9 cellular contexts compared by ENCODE assay signal in the genomic region with DNA sequence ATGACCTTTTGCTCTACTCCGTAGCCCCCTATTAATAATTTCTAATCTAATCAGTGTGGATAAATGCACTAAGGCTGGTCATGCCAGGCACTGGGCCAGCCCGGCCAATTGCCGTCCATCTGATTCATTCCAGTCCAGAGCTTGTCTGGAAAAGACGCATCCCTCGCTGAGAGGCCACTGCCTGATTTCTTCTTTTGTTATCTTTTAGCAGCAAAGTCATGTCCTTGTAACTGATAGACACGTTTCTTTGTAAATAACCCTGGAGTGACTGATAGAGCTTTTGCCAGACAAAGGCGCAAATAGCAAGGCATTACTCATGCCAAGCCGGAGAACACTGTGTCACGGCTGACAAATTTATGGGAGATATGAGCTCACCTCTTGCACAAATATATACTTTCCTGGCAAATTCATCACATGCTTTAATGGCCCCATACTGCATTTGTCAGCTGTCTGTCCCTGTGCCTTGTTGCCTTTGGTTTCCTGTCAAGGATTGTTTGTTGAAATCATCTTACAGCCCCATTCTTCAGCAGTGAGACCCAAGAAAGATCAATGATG.
A peak's percentile ranks its signal among the peaks of the same experiment; 100 is the strongest.
DNase-seq lines count a peak whose midpoint lies in the region; ATAC-seq, FAIRE-seq and TF ChIP-seq lines count a peak whose summit lies in the region.
"Had no signal": no experiment of that assay in that cellular context is flagged by ENCODE, and none has a peak within 500 bp of the region (broad histone marks: within the 10 kb centered on the region; RNA-seq: fewer than 3 reads in every experiment).

No MANE protein-coding gene starts in this region.

- WGBS in prostate gland, result 20% methylated on average over 9 of the region's 9 CpGs

- H3K4me1 ChIP-seq in foreskin keratinocyte, result peaks cover 8% of the 10 kb centered on the region
- H3K4me1 ChIP-seq in prostate gland (replicated peaks), result peaks cover 4% of the 10 kb centered on the region
- H3K4me1 ChIP-seq: parathyroid adenoma had no signal

- intact Hi-C loops in prostate gland (cut with DNase I), result no loop called here

- CTCF ChIA-PET in activated CD8-positive, alpha-beta T cell treated with anti-CD3 and anti-CD28 coated beads, Interleukin-2, amount 10 ng/mL, durations not matched to agents 7 days and 5 days (lab: Charles Lee), result no interaction called here

- TF ChIP-seq CTCF in foreskin keratinocyte (conservative IDR thresholded peaks at IDR 0.05), result no peak
- TF ChIP-seq CTCF in prostate gland (IDR thresholded peaks at IDR 0.05), result no peak

- no peak overlapping the region for H3K27ac Mint-ChIP-seq in activated CD8-positive, alpha-beta T cell treated with anti-CD3 and anti-CD28 coated beads, Interleukin-2, amount 10 ng/mL, durations not matched to agents 7 days and 5 days

- POLR2A ChIA-PET in activated CD8-positive, alpha-beta T cell treated with anti-CD3 and anti-CD28 coated beads, Interleukin-2, amount 10 ng/mL, durations not matched to agents 7 days and 5 days (lab: Charles Lee), result no interaction called here

- H3K4me3 ChIP-seq in prostate gland, result no peak overlapping the region

- no peaks in the 10 kb centered on the region for H3K36me3 ChIP-seq in prostate gland

- peak; percentile 43 for FAIRE-seq in H54 (lab: Jason Lieb, UNC)

- H3K27me3 ChIP-seq in foreskin keratinocyte (no peaks in the 10 kb centered on the region), prostate gland (replicated peaks; ENCODE audit: insufficient read depth) (no peaks in the 10 kb centered on the region)

- H3K9me3 Mint-ChIP-seq in activated CD8-positive, alpha-beta T cell treated with anti-CD3 and anti-CD28 coated beads, Interleukin-2, amount 10 ng/mL, durations not matched to agents 7 days and 5 days (ENCODE audit: insufficient read depth), result no peaks in the 10 kb centered on the region

- H3K27me3 Mint-ChIP-seq in activated CD8-positive, alpha-beta T cell treated with anti-CD3 and anti-CD28 coated beads, Interleukin-2, amount 10 ng/mL, durations not matched to agents 7 days and 5 days (ENCODE audit: low read depth), result no peaks in the 10 kb centered on the region

- H3K36me3 Mint-ChIP-seq in activated CD8-positive, alpha-beta T cell treated with anti-CD3 and anti-CD28 coated beads, Interleukin-2, amount 10 ng/mL, durations not matched to agents 7 days and 5 days (ENCODE audit: low read depth), result no peaks in the 10 kb centered on the region

- no peak for DNase-seq in H54 (ENCODE audit: insufficient read length, low spot score)
- DNase-seq in SK-N-DZ (ENCODE audit: low spot score), result peak; percentile 90
- peak; percentile 77 to 89 for DNase-seq in foreskin keratinocyte
- peak; percentile 78 for DNase-seq in prostate gland (ENCODE audit: low spot score)
- no peak for DNase-seq in inferior parietal cortex (ENCODE audit: extremely low spot score)
- no peak for DNase-seq in activated CD4-positive, alpha-beta T cell treated with anti-CD3 and anti-CD28 coated beads, Interleukin-2, amount 50 U/mL, for 4 hours
- no peak for DNase-seq in activated CD8-positive, alpha-beta T cell treated with anti-CD3 and anti-CD28 coated beads, Interleukin-2, amount 10 ng/mL, durations not matched to agents 7 days and 5 days

- ATAC-seq in foreskin keratinocyte, result peak; percentile 96
- no peak for ATAC-seq in HG02623 (IDR thresholded peaks at IDR 0.05; ENCODE audit: unreplicated experiment)
- no peak for ATAC-seq in activated CD8-positive, alpha-beta T cell treated with anti-CD3 and anti-CD28 coated beads, Interleukin-2, amount 10 ng/mL, durations not matched to agents 7 days and 5 days

- no peak for TF ChIP-seq POLR2A in H54 (IDR thresholded peaks at IDR 0.05; ENCODE audit: low read depth, low read length)
- TF ChIP-seq POLR2A in prostate gland (IDR thresholded peaks at IDR 0.05), result no peak

- H3K27ac ChIP-seq in foreskin keratinocyte, result peak overlapping the region; percentile 3
- H3K27ac ChIP-seq in prostate gland, result peak overlapping the region in 1 of 2 donors; percentile 49
- H3K27ac ChIP-seq: parathyroid adenoma had no signal

- H3K9me3 ChIP-seq in prostate gland, result no peaks in the 10 kb centered on the region

- H3K4me1 Mint-ChIP-seq in activated CD8-positive, alpha-beta T cell treated with anti-CD3 and anti-CD28 coated beads, Interleukin-2, amount 10 ng/mL, durations not matched to agents 7 days and 5 days (ENCODE audit: low read depth), result no peaks in the 10 kb centered on the region

- H3K4me3 Mint-ChIP-seq in activated CD8-positive, alpha-beta T cell treated with anti-CD3 and anti-CD28 coated beads, Interleukin-2, amount 10 ng/mL, durations not matched to agents 7 days and 5 days, result no peak overlapping the region

Comparison
In these comparisons a context has a peak if more than half of its experiments do, and no peak if none do; other contexts are left out.
1. DNase-seq: peak in SK-N-DZ (single experiment), foreskin keratinocyte (2 of 2) and prostate gland (single experiment); none in H54 (single experiment), inferior parietal cortex (single experiment), activated CD4-positive, alpha-beta T cell treated with anti-CD3 and anti-CD28 coated beads, Interleukin-2, amount 50 U/mL, for 4 hours (0 of 2) and activated CD8-positive, alpha-beta T cell treated with anti-CD3 and anti-CD28 coated beads, Interleukin-2, amount 10 ng/mL, durations not matched to agents 7 days and 5 days (single experiment).